In the genomic region with DNA sequence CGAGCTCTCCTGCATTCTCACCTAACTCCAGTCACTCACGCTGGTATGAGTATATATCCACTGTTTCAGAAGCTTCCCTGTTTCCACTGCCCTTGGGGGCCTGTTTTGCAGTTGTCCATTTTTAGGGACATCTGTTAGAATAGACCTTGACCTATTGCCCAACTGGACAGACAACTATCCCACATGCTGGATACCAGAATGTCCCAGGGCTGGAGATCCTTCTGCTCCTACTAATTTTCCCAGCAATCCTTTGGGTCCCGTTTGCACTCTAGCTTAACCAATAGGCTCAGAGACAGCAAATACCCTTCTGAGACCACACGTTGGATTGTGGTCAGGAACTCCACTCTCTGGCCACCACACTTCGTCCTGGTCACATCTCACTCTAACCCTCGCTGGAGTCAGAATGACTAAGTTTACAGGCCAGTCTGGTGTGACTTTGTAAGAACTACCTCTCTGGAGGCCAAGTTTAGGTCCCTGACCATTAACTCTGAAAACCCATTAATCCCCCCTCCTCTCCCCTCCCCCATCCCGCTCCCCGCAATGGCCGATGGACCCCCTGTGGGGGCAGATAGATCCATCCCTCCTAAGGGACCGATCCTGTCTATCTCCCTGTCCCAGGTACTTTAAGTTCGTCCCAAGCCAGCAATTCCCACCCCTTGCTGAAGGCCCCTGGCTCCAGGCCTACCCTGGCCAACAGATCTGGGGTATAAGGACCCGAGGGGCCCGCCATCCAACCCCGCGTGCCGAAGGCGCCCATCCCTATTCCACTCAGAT, we compare ENCODE assay signal across 8 cellular contexts. TPM values are rescaled to one million over a fixed set of nuclear protein-coding genes. Genes with fewer than 3 reads are reported as not detected.
DNase-seq lines count a peak whose midpoint lies in the region; ATAC-seq, FAIRE-seq and TF ChIP-seq lines count a peak whose summit lies in the region.

No MANE protein-coding gene starts in this region.

- in situ Hi-C loops in IMR-90 (cut with MboI; ENCODE audit: low sequenced_read_pairs) (no loop called here), GM12878 (cut with MboI) (no loop called here)

- no peak for TF ChIP-seq EP300 in GM12878 (IDR thresholded peaks at IDR 0.05; ENCODE audit: borderline replicate concordance in 1 of 2, control insufficient read depth in 1 of 2, low read depth in 2 of 2, low read length in 2 of 2)

- H3K4me2 ChIP-seq in IMR-90 (ENCODE audit: low read depth, low read length) (peak overlapping the region; percentile 87), GM12878 (ENCODE audit: control insufficient read depth, insufficient read depth) (peak overlapping the region; percentile 87)

- H2BK15ac ChIP-seq in IMR-90 (ENCODE audit: low read depth, low read length): no peak overlapping the region

- CTCF ChIA-PET in IMR-90 (lab: Yijun Ruan, JAX): interaction anchor here (0.5 kb wide), 1 partner anchor 495 kb away, joined by 3 read pairs; no protein-coding TSS in a partner anchor
- CTCF ChIA-PET in GM12878 (lab: Yijun Ruan, JAX): interaction anchor here (0.6 to 3.8 kb wide), 7 partner anchors 10 to 344 kb away, joined by 3 to 43 read pairs (median 4); partner anchors contain the start of gene COPG1

- SMC1A ChIA-PET in GM12878 (lab: Charles Lee; ENCODE audit: uncharacterized antibody, unreplicated experiment): interaction anchor here (1.5 to 8.5 kb wide), 2 partner anchors 9 to 32 kb away, joined by 4 to 75 read pairs; no protein-coding TSS in a partner anchor

- H3K9ac ChIP-seq in IMR-90 (ENCODE audit: low read depth, low read length) (peak overlapping the region; percentile 68), GM12878 (ENCODE audit: control insufficient read depth, insufficient read depth, low read length) (no peak overlapping the region; the same call in 1 of the 2 replicates), subcutaneous abdominal adipose tissue (ENCODE audit: low read length in 5 of 5) (peak overlapping the region in 4 of 5 donors; percentile 21 to 81 (median 69))

- H2AFZ ChIP-seq in IMR-90 (replicated peaks; ENCODE audit: low read length, poor library complexity): peak overlapping the region; percentile 91
- no peak overlapping the region for H2AFZ ChIP-seq in GM12878 (ENCODE audit: control insufficient read depth, low read depth, low read length)

- peak overlapping the region; percentile 8 for H3K27ac ChIP-seq in IMR-90 (ENCODE audit: insufficient read depth, low read length)
- no peak overlapping the region for H3K27ac ChIP-seq in GM12878 (ENCODE audit: control insufficient read depth, insufficient read depth)
- H3K27ac ChIP-seq in subcutaneous abdominal adipose tissue (ENCODE audit: low read depth, low read length): peak overlapping the region; percentile 91

- H2BK20ac ChIP-seq in IMR-90 (ENCODE audit: low read depth, low read length): no peak overlapping the region

- intact Hi-C loops in IMR-90 (cut with micrococcal nuclease) (no loop called here), GM12878 (cut with micrococcal nuclease; ENCODE audit: unreplicated experiment) (loop anchor here (2.0 kb wide), 1 partner anchor 65 kb away; the partner anchor contains the start of gene COPG1)

- TF ChIP-seq CTCF in IMR-90 (conservative IDR thresholded peaks at IDR 0.05; ENCODE audit: low read depth, low read length): no peak
- no peak for TF ChIP-seq CTCF in GM12878 (IDR thresholded peaks at IDR 0.05 in 2 of 3, conservative IDR thresholded peaks at IDR 0.05 in 1 of 3; ENCODE audit: control insufficient read depth in 2 of 3, extremely low read depth in 1 of 3, insufficient read depth in 1 of 3, low read depth in 3 of 3, low read length in 3 of 3)

- peak overlapping the region; percentile 49 to 61 for H4K8ac ChIP-seq in IMR-90 (ENCODE audit: low read depth in 2 of 2, low read length in 2 of 2)

- peak overlapping the region; percentile 91 for H3K4me3 ChIP-seq in IMR-90 (ENCODE audit: insufficient read depth, low read depth, low read length)
- peak overlapping the region; percentile 88 for H3K4me3 ChIP-seq in GM12878
- peak overlapping the region; percentile 56 to 98 (median 93) for H3K4me3 ChIP-seq in subcutaneous abdominal adipose tissue (ENCODE audit: low read depth in 1 of 5, low read length in 5 of 5)

- no peaks in the 10 kb centered on the region for H3K36me3 ChIP-seq in IMR-90 (ENCODE audit: control insufficient read depth, insufficient read depth, low read length)
- H3K36me3 ChIP-seq in GM12878 (ENCODE audit: control insufficient read depth in 2 of 2, insufficient read depth in 2 of 2, low read length in 1 of 2): no peaks in the 10 kb centered on the region
- H3K36me3 ChIP-seq in subcutaneous abdominal adipose tissue (ENCODE audit: control insufficient read depth in 5 of 5, insufficient read depth in 5 of 5, low read length in 5 of 5): peaks cover 0 to 3% (median 0%) of the 10 kb centered on the region in 5 donors

- peaks cover 0 to 35% of the 10 kb centered on the region in 2 experiments; a peak in 3 of 4 replicates for H3K79me1 ChIP-seq in IMR-90 (ENCODE audit: low read depth in 1 of 2, low read length in 2 of 2)

- H3K9me1 ChIP-seq in IMR-90 (ENCODE audit: insufficient read depth, low read length): peaks cover 21% of the 10 kb centered on the region

- H3K27me3 ChIP-seq in IMR-90 (ENCODE audit: control insufficient read depth, insufficient read depth, low read length): no peaks in the 10 kb centered on the region
- no peaks in the 10 kb centered on the region; a peak in 1 of 4 replicates for H3K27me3 ChIP-seq in GM12878 (replicated peaks in 1 of 2; ENCODE audit: control insufficient read depth in 2 of 2, insufficient read depth in 2 of 2, low read length in 1 of 2)
- H3K27me3 ChIP-seq in subcutaneous abdominal adipose tissue (ENCODE audit: control insufficient read depth in 5 of 5, insufficient read depth in 4 of 5, low read length in 5 of 5): no peaks in the 10 kb centered on the region

- WGBS in IMR-90 (ENCODE audit: extremely low coverage in 2 of 2, insufficient read length in 1 of 2), 2 experiments: 0% methylated on average over 1 of the region's 17 CpGs; no CpG with 5 or more reads in 1 of the 2 experiments
- WGBS in GM12878 (ENCODE audit: insufficient coverage, insufficient replicate concordance, low lambda C conversion rate, missing lambda C conversion rate): 49% methylated on average over 15 of the region's 17 CpGs

- no peak overlapping the region; the same call in 1 of the 2 replicates for H3K18ac ChIP-seq in IMR-90 (ENCODE audit: low read depth, low read length)

- peak overlapping the region; percentile 70 for H3K23ac ChIP-seq in IMR-90 (ENCODE audit: low read depth, low read length)

- no peak overlapping the region for H3K56ac ChIP-seq in IMR-90 (ENCODE audit: extremely low read depth, insufficient read depth, low read length)

- peak overlapping the region; percentile 50; the same call in 1 of the 2 replicates for H4K91ac ChIP-seq in IMR-90 (ENCODE audit: insufficient read depth, low read depth, low read length)

- dilution Hi-C loops in IMR-90 (cut with HindIII; ENCODE audit: low sequenced_read_pairs, unreplicated experiment): no loop called here

- H2AK5ac ChIP-seq in IMR-90 (ENCODE audit: low read depth, low read length): no peak overlapping the region; the same call in 1 of the 2 replicates

- peak overlapping the region; percentile 33; the same call in 1 of the 2 replicates for H3K14ac ChIP-seq in IMR-90 (replicated peaks; ENCODE audit: low read depth, low read length)

- POLR2A ChIA-PET in IMR-90 (lab: Charles Lee; ENCODE audit: unreplicated experiment): no interaction called here
- POLR2A ChIA-PET in GM12878 (lab: Charles Lee): interaction anchor here (0.7 to 4.5 kb wide), 5 partner anchors 34 to 65 kb away, joined by 4 to 29 read pairs (median 4); partner anchors contain the start of genes COPG1 and HMCES

- no peak overlapping the region for H2BK5ac ChIP-seq in IMR-90 (ENCODE audit: low read depth, low read length, poor library complexity, severe bottlenecking)

- no TSS peak for BruUV-seq in IMR-90 (replicated peaks; lab: Mats Ljungman, UMichigan)
- BruUV-seq in GM12878 (replicated peaks; lab: Mats Ljungman, UMichigan): no TSS peak

- FAIRE-seq in GM12878 (lab: Jason Lieb, UNC) (no peak), frontal cortex (lab: Jason Lieb, UNC) (no peak)

- H3K9me3 ChIP-seq in IMR-90 (ENCODE audit: control insufficient read depth, insufficient read depth, low read length) (no peaks in the 10 kb centered on the region), GM12878 (replicated peaks; ENCODE audit: control insufficient read depth, insufficient read depth, low read length) (no peaks in the 10 kb centered on the region), subcutaneous abdominal adipose tissue (ENCODE audit: control insufficient read depth in 5 of 5, low read length in 5 of 5) (no peaks in the 10 kb centered on the region)

- H3K79me2 ChIP-seq in GM12878 (ENCODE audit: control insufficient read depth, insufficient read depth, low read length): no peaks in the 10 kb centered on the region; the same call in 1 of the 2 replicates

- H4K20me1 ChIP-seq in IMR-90 (ENCODE audit: insufficient read depth, low read length) (peaks cover 8% of the 10 kb centered on the region; the same call in 1 of the 2 replicates), GM12878 (ENCODE audit: control insufficient read depth, insufficient read depth) (no peaks in the 10 kb centered on the region)

- TF ChIP-seq RAD21 in IMR-90 (IDR thresholded peaks at IDR 0.05; ENCODE audit: low read length): no peak
- no peak for TF ChIP-seq RAD21 in GM12878 (IDR thresholded peaks at IDR 0.05; ENCODE audit: insufficient read depth, low read depth, low read length)

- H3K4me1 ChIP-seq in IMR-90 (ENCODE audit: control insufficient read depth, insufficient read depth, low read length) (peaks cover 6% of the 10 kb centered on the region; the same call in 1 of the 2 replicates), GM12878 (ENCODE audit: control insufficient read depth, insufficient read depth, low read length) (peaks cover 24% of the 10 kb centered on the region), subcutaneous abdominal adipose tissue (ENCODE audit: control insufficient read depth in 5 of 5, insufficient read depth in 5 of 5, low read length in 5 of 5) (peaks cover 5 to 44% (median 28%) of the 10 kb centered on the region in 5 donors)

- TF ChIP-seq POLR2A in IMR-90 (IDR thresholded peaks at IDR 0.05; ENCODE audit: low read depth, low read length) (peak; percentile 74), GM12878 (IDR thresholded peaks at IDR 0.05; ENCODE audit: low read depth, low read length) (peak; percentile 76)

- H2AK9ac ChIP-seq in IMR-90 (replicated peaks; ENCODE audit: low read depth, low read length, poor library complexity): peak overlapping the region; percentile 71

- no peak overlapping the region for H2BK120ac ChIP-seq in IMR-90 (ENCODE audit: low read depth, low read length)

- H4K5ac ChIP-seq in IMR-90 (ENCODE audit: low read depth, low read length): no peak overlapping the region; the same call in 1 of the 2 replicates

- RAD21 ChIA-PET in GM12878 (lab: Charles Lee; ENCODE audit: unreplicated experiment): interaction anchor here (0.5 to 2.5 kb wide), 5 partner anchors 25 to 779 kb away, joined by 3 to 7 read pairs (median 4); partner anchors contain the start of gene COPG1

- no peak; the same call in 1 of the 2 replicates for ATAC-seq in IMR-90 (ENCODE audit: low read depth)
- ATAC-seq in GM12878: peak; percentile 2; the same call in 1 of the 3 replicates
- no peak for ATAC-seq in GM18517 (IDR thresholded peaks at IDR 0.05; ENCODE audit: unreplicated experiment)

- DNase-seq in CMK (ENCODE audit: low read depth) (peak; percentile 9), IMR-90 (peak; percentile 36), GM12878 (ENCODE audit: low read depth, low spot score) (no peak), kidney tubule cell (ENCODE audit: low spot score) (peak; percentile 46), inferior parietal cortex (ENCODE audit: extremely low spot score) (no peak), frontal cortex (ENCODE audit: low spot score in 2 of 2) (no peak)

- peak overlapping the region; percentile 39 for H3K4ac ChIP-seq in IMR-90 (ENCODE audit: low read depth, low read length)

RNA-seq across cellular contexts. Expression of gene HMCES, which starts 35.5 kb away (rescaled TPM):
- total RNA-seq in IMR-90 (2012; rRNA removed) (25.8 and 26.0 TPM in 2 replicates), GM12878 (2014; rRNA removed) (16.7 and 22.7 TPM in 2 replicates), GM12878 (2014; rRNA removed; fragmentation: Illumina TruSeq; extraction: Trizol) (11.9 and 12.4 TPM in 2 replicates), GM12878 (2021) (25.5 and 33.4 TPM in 2 replicates), frontal cortex (21.6 TPM)
- polyA plus RNA-seq in IMR-90 (2012; rRNA removed) (25.9 and 30.5 TPM in 2 replicates), GM12878 (2011; rRNA removed) (21.3 and 42.6 TPM in 2 replicates), GM12878 (2014; fragmentation: Illumina TruSeq; extraction: Trizol) (29.6 and 31.2 TPM in 2 replicates), GM12878 (2014; fragmentation: Nextera tagmentation; extraction: Ambion mirVana) (10 to 100 TPM; 17.2 to 18.5 TPM), GM12878 (2014; rRNA removed) (21.9 and 25.0 TPM in 2 replicates), GM12878 (2016; fragmentation: Nextera tagmentation; extraction: Ambion mirVana) (10 to 100 TPM; 45.3 to 49.8 TPM)
- 16.8 and 25.4 TPM in 2 replicates for polyA plus RNA-seq in IMR-90 (2012; cell fraction: cytosol; rRNA removed)
- 11.2 and 17.5 TPM in 2 replicates for polyA plus RNA-seq in IMR-90 (2012; cell fraction: nucleus; rRNA removed; ENCODE audit: low replicate concordance)
- total RNA-seq in GM12878 (2013; cell fraction: nucleolus; rRNA removed): 10.9 and 12.1 TPM in 2 replicates
- 26.7 TPM for polyA plus RNA-seq in GM12878 (2011; ENCODE audit: low read depth)
- polyA plus RNA-seq in GM12878 (2011; cell fraction: cytosol; rRNA removed): 32.3 and 40.7 TPM in 2 replicates
- polyA plus RNA-seq in GM12878 (2011; cell fraction: nucleus; rRNA removed): 25.4 and 27.4 TPM in 2 replicates
- polyA plus RNA-seq in GM12878 (2012): 37.0 and 40.2 TPM in 2 replicates
- polyA minus RNA-seq in GM12878 (2011; rRNA and poly(A)+ RNA removed): 18.5 and 21.4 TPM in 2 replicates
- 7.8 and 12.6 TPM in 2 replicates for polyA minus RNA-seq in GM12878 (2011; cell fraction: cytosol; rRNA and poly(A)+ RNA removed)
- polyA minus RNA-seq in GM12878 (2011; cell fraction: nucleus; rRNA and poly(A)+ RNA removed): 4.6 and 8.3 TPM in 2 replicates

Comparison
In these comparisons a context has a peak if more than half of its experiments do, and no peak if none do; other contexts are left out.
1. DNase-seq: peak in CMK (single experiment), IMR-90 (single experiment) and kidney tubule cell (single experiment); none in GM12878 (single experiment), inferior parietal cortex (single experiment) and frontal cortex (0 of 2).
2. Peak in every context shown above with its lines, with median percentiles within 50 percentile points of each other: H3K4me3 ChIP-seq.